ENCODE assay signal across 1 cellular context in the genomic region with DNA sequence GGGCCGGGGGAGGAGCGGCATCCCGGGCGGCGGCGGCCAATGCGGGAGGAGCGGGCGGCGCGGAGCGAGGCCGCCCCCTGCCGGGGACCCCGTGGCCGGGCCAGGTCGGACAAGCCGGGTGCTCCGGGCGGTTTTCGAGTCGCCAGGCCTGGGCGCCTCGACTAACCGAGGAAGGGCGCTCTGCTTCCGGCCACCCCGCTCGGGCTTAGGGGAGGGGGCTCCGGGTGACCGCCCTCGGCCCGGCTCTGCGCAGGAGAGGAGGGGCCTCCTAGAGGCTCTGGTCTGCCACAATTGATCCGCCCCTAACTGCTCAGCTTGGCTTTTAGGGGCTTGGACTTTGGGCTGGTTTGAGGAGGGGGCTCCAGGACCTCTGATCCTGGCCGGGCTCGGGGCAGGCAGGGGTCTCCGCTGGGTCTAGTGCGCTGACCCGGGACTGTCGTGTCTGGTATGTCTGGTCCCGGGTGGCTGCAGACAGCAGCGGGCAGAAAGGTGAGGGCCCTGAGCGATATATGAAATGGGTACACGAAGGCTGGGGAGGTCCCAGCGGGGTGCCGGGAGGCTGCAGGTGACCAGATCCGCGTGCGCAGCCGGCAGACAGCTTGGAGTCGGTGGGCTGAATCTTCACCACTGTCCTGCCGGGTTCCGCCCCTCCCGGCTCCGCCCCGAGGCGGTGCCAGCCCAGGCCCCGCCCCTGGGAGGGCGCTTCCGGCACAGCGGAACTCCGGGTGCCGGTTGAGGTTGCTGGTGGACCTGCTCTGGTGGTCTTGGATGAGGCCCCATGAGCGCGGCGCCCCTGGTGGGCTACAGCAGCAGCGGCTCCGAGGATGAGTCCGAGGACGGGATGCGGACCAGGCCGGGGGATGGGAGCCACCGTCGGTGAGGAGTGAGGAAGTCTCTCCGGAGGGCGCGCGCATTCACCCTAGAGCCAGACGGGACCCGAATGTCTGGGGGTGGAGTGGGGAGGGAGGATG.
TF ChIP-seq lines count a peak whose summit lies in the region.

A gene with protein sequence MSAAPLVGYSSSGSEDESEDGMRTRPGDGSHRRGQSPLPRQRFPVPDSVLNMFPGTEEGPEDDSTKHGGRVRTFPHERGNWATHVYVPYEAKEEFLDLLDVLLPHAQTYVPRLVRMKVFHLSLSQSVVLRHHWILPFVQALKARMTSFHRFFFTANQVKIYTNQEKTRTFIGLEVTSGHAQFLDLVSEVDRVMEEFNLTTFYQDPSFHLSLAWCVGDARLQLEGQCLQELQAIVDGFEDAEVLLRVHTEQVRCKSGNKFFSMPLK (plus strand): TSS at position 702 of the 971 bp plus-strand sequence. CDS start 77 bp downstream, at position 779.

TF ChIP-seq in HepG2, 621 proteins besides CTCF, POLR2A, EP300 and RAD21 (continued from another document and continues in another):
- TF ChIP-seq ADNP (CRISPR knock-in tag; IDR thresholded peaks at IDR 0.05): 0 out of 2 replicates have a peak, but pooled peaks have one; percentile 37
- TF ChIP-seq ZNF3 (CRISPR knock-in tag; IDR thresholded peaks at IDR 0.05): no peak
- peak; percentile 96 for TF ChIP-seq MXD4 (CRISPR knock-in tag; IDR thresholded peaks at IDR 0.05)
- TF ChIP-seq, protein P1, sequence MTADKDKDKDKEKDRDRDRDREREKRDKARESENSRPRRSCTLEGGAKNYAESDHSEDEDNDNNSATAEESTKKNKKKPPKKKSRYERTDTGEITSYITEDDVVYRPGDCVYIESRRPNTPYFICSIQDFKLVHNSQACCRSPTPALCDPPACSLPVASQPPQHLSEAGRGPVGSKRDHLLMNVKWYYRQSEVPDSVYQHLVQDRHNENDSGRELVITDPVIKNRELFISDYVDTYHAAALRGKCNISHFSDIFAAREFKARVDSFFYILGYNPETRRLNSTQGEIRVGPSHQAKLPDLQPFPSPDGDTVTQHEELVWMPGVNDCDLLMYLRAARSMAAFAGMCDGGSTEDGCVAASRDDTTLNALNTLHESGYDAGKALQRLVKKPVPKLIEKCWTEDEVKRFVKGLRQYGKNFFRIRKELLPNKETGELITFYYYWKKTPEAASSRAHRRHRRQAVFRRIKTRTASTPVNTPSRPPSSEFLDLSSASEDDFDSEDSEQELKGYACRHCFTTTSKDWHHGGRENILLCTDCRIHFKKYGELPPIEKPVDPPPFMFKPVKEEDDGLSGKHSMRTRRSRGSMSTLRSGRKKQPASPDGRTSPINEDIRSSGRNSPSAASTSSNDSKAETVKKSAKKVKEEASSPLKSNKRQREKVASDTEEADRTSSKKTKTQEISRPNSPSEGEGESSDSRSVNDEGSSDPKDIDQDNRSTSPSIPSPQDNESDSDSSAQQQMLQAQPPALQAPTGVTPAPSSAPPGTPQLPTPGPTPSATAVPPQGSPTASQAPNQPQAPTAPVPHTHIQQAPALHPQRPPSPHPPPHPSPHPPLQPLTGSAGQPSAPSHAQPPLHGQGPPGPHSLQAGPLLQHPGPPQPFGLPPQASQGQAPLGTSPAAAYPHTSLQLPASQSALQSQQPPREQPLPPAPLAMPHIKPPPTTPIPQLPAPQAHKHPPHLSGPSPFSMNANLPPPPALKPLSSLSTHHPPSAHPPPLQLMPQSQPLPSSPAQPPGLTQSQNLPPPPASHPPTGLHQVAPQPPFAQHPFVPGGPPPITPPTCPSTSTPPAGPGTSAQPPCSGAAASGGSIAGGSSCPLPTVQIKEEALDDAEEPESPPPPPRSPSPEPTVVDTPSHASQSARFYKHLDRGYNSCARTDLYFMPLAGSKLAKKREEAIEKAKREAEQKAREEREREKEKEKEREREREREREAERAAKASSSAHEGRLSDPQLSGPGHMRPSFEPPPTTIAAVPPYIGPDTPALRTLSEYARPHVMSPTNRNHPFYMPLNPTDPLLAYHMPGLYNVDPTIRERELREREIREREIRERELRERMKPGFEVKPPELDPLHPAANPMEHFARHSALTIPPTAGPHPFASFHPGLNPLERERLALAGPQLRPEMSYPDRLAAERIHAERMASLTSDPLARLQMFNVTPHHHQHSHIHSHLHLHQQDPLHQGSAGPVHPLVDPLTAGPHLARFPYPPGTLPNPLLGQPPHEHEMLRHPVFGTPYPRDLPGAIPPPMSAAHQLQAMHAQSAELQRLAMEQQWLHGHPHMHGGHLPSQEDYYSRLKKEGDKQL (CRISPR knock-in tag; IDR thresholded peaks at IDR 0.05; ENCODE audit: low read depth): 0 out of 2 replicates have a peak, but pooled peaks have one; percentile 26
- 0 out of 2 replicates have a peak, but pooled peaks have one; percentile 0 for TF ChIP-seq ZNF260 (CRISPR knock-in tag; IDR thresholded peaks at IDR 0.05; ENCODE audit: borderline replicate concordance, low read depth)
- peak; percentile 47 for TF ChIP-seq HNF4A (CRISPR knock-in tag; IDR thresholded peaks at IDR 0.05)
- no peak for TF ChIP-seq KDM6A (CRISPR knock-in tag; IDR thresholded peaks at IDR 0.05; ENCODE audit: low read depth)
- peak; percentile 81 for TF ChIP-seq TP53 (CRISPR knock-in tag; conservative IDR thresholded peaks at IDR 0.05)
- TF ChIP-seq, protein P2, sequence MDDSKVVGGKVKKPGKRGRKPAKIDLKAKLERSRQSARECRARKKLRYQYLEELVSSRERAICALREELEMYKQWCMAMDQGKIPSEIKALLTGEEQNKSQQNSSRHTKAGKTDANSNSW (CRISPR knock-in tag; IDR thresholded peaks at IDR 0.05; ENCODE audit: borderline replicate concordance): no peak
- TF ChIP-seq ZNF792 (CRISPR knock-in tag; IDR thresholded peaks at IDR 0.05): peak; percentile 65; the same call in 1 of the 2 replicates
- TF ChIP-seq HOXA7 (CRISPR knock-in tag; IDR thresholded peaks at IDR 0.05): no peak
- TF ChIP-seq KLF9 (CRISPR knock-in tag; IDR thresholded peaks at IDR 0.05; ENCODE audit: low read depth): no peak
- TF ChIP-seq ZNF317 (CRISPR knock-in tag; IDR thresholded peaks at IDR 0.05): peak; percentile 51; the same call in 1 of the 2 replicates
- TF ChIP-seq NFKBIZ (CRISPR knock-in tag; IDR thresholded peaks at IDR 0.05): no peak; the same call in 1 of the 2 replicates
- peak; percentile 86 for TF ChIP-seq ZNF501 (CRISPR knock-in tag; IDR thresholded peaks at IDR 0.05)
- no peak for TF ChIP-seq ZNF207 (IDR thresholded peaks at IDR 0.05; ENCODE audit: borderline replicate concordance)
- TF ChIP-seq, protein P3, sequence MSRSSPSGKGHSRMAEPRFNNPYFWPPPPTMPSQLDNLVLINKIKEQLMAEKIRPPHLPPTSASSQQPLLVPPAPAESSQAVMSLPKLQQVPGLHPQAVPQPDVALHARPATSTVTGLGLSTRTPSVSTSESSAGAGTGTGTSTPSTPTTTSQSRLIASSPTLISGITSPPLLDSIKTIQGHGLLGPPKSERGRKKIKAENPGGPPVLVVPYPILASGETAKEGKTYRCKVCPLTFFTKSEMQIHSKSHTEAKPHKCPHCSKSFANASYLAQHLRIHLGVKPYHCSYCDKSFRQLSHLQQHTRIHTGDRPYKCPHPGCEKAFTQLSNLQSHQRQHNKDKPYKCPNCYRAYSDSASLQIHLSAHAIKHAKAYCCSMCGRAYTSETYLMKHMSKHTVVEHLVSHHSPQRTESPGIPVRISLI (CRISPR knock-in tag; IDR thresholded peaks at IDR 0.05; ENCODE audit: borderline replicate concordance): no peak
- TF ChIP-seq ZNF274 (CRISPR knock-in tag; IDR thresholded peaks at IDR 0.05): peak; percentile 59
- no peak for TF ChIP-seq ZNF296 (CRISPR knock-in tag; conservative IDR thresholded peaks at IDR 0.05)
- no peak for TF ChIP-seq ZNF17 (CRISPR knock-in tag; IDR thresholded peaks at IDR 0.05)
- TF ChIP-seq, protein P4, sequence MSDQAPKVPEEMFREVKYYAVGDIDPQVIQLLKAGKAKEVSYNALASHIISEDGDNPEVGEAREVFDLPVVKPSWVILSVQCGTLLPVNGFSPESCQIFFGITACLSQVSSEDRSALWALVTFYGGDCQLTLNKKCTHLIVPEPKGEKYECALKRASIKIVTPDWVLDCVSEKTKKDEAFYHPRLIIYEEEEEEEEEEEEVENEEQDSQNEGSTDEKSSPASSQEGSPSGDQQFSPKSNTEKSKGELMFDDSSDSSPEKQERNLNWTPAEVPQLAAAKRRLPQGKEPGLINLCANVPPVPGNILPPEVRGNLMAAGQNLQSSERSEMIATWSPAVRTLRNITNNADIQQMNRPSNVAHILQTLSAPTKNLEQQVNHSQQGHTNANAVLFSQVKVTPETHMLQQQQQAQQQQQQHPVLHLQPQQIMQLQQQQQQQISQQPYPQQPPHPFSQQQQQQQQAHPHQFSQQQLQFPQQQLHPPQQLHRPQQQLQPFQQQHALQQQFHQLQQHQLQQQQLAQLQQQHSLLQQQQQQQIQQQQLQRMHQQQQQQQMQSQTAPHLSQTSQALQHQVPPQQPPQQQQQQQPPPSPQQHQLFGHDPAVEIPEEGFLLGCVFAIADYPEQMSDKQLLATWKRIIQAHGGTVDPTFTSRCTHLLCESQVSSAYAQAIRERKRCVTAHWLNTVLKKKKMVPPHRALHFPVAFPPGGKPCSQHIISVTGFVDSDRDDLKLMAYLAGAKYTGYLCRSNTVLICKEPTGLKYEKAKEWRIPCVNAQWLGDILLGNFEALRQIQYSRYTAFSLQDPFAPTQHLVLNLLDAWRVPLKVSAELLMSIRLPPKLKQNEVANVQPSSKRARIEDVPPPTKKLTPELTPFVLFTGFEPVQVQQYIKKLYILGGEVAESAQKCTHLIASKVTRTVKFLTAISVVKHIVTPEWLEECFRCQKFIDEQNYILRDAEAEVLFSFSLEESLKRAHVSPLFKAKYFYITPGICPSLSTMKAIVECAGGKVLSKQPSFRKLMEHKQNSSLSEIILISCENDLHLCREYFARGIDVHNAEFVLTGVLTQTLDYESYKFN (CRISPR knock-in tag; conservative IDR thresholded peaks at IDR 0.05): peak; percentile 57
- TF ChIP-seq, protein P5, sequence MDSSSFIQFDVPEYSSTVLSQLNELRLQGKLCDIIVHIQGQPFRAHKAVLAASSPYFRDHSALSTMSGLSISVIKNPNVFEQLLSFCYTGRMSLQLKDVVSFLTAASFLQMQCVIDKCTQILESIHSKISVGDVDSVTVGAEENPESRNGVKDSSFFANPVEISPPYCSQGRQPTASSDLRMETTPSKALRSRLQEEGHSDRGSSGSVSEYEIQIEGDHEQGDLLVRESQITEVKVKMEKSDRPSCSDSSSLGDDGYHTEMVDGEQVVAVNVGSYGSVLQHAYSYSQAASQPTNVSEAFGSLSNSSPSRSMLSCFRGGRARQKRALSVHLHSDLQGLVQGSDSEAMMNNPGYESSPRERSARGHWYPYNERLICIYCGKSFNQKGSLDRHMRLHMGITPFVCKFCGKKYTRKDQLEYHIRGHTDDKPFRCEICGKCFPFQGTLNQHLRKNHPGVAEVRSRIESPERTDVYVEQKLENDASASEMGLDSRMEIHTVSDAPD (CRISPR knock-in tag; IDR thresholded peaks at IDR 0.05): 0 out of 2 replicates have a peak, but pooled peaks have one; percentile 51
- TF ChIP-seq, protein P6, sequence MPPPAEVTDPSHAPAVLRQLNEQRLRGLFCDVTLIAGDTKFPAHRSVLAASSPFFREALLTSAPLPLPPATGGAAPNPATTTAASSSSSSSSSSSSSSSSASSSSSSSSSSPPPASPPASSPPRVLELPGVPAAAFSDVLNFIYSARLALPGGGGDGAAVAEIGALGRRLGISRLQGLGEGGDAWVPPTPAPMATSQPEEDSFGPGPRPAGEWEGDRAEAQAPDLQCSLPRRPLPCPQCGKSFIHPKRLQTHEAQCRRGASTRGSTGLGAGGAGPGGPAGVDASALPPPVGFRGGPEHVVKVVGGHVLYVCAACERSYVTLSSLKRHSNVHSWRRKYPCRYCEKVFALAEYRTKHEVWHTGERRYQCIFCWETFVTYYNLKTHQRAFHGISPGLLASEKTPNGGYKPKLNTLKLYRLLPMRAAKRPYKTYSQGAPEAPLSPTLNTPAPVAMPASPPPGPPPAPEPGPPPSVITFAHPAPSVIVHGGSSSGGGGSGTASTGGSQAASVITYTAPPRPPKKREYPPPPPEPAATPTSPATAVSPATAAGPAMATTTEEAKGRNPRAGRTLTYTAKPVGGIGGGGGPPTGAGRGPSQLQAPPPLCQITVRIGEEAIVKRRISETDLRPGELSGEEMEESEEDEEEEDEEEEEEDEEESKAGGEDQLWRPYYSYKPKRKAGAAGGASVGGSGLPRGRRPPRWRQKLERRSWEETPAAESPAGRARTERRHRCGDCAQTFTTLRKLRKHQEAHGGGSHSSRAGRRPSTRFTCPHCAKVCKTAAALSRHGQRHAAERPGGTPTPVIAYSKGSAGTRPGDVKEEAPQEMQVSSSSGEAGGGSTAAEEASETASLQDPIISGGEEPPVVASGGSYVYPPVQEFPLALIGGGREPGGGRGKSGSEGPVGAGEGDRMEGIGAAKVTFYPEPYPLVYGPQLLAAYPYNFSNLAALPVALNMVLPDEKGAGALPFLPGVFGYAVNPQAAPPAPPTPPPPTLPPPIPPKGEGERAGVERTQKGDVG (CRISPR knock-in tag; IDR thresholded peaks at IDR 0.05; ENCODE audit: borderline replicate concordance): no peak
- TF ChIP-seq ARNTL (CRISPR knock-in tag; IDR thresholded peaks at IDR 0.05): peak; percentile 89
- TF ChIP-seq HDAC1 (CRISPR knock-in tag; IDR thresholded peaks at IDR 0.05): peak; percentile 93
- TF ChIP-seq, protein P7, sequence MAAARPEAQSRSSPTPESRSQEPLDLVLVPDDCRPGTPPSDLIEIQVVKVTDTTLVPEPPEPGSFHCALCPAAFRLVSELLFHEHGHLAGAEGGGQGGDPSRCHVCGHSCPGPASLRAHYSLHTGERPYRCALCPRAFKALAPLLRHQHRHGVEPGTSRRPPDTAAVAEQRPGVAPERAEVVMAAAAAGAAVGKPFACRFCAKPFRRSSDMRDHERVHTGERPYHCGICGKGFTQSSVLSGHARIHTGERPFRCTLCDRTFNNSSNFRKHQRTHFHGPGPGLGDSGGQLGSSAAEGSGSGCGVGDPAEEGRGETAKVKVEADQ (CRISPR knock-in tag; IDR thresholded peaks at IDR 0.05; ENCODE audit: borderline replicate concordance): peak; percentile 56; the same call in 1 of the 2 replicates
- TF ChIP-seq RNF2 (conservative IDR thresholded peaks at IDR 0.05; ENCODE audit: low read depth): peak; percentile 41; the same call in 1 of the 2 replicates
- no peak; the same call in 1 of the 2 replicates for TF ChIP-seq BRCA1 (CRISPR knock-in tag; IDR thresholded peaks at IDR 0.05)
- no peak for TF ChIP-seq ZFP36L2 (CRISPR knock-in tag; IDR thresholded peaks at IDR 0.05)
- TF ChIP-seq JUNB (CRISPR knock-in tag; IDR thresholded peaks at IDR 0.05; ENCODE audit: borderline replicate concordance): no peak
- TF ChIP-seq ZNF441 (CRISPR knock-in tag; IDR thresholded peaks at IDR 0.05; ENCODE audit: borderline replicate concordance): peak; percentile 56; the same call in 1 of the 2 replicates
- TF ChIP-seq NCOA5 (CRISPR knock-in tag; IDR thresholded peaks at IDR 0.05): no peak
- 0 out of 2 replicates have a peak, but pooled peaks have one; percentile 16 for TF ChIP-seq PPARG (CRISPR knock-in tag; conservative IDR thresholded peaks at IDR 0.05)
- no peak; the same call in 1 of the 2 replicates for TF ChIP-seq ZNF660 (CRISPR knock-in tag; IDR thresholded peaks at IDR 0.05; ENCODE audit: borderline replicate concordance, low read depth)
- TF ChIP-seq, protein P8, sequence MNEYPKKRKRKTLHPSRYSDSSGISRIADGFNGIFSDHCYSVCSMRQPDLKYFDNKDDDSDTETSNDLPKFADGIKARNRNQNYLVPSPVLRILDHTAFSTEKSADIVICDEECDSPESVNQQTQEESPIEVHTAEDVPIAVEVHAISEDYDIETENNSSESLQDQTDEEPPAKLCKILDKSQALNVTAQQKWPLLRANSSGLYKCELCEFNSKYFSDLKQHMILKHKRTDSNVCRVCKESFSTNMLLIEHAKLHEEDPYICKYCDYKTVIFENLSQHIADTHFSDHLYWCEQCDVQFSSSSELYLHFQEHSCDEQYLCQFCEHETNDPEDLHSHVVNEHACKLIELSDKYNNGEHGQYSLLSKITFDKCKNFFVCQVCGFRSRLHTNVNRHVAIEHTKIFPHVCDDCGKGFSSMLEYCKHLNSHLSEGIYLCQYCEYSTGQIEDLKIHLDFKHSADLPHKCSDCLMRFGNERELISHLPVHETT (CRISPR knock-in tag; conservative IDR thresholded peaks at IDR 0.05): no peak; the same call in 1 of the 2 replicates
